34 cellular contexts compared by ENCODE assay signal in the genomic region with DNA sequence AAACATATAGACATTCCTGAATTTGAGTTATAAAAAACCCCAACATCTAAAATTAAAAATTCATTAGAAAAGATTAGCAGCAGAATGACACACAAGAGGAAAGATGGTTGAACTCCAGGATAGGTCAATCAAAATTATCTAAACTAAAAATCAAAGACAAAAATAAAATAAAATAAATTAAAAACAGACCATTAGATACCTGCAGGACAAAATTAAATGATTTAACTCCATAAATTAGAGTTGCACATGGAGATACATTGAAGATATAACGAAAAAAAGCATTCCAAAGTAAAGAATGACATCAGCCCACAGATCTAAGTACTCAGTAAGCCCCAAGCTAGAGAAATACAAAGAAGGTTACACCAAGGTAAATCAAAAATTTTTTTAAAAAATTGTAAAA.
"Had no signal": no experiment of that assay in that cellular context is flagged by ENCODE, and none has a peak within 500 bp of the region (broad histone marks: within the 10 kb centered on the region; RNA-seq: fewer than 3 reads in every experiment).

No MANE protein-coding gene starts in this region.

- H3K9ac ChIP-seq: KMS-11 had no signal

- H3K4me3 ChIP-seq: MG63 had no signal

- H3K27ac ChIP-seq: KMS-11 had no signal

- H3K36me3 ChIP-seq: MG63 had no signal

- H3K4me2 ChIP-seq: KMS-11 had no signal

- H3K27me3 ChIP-seq: MG63 had no signal

- H3K9me3 ChIP-seq: MG63 had no signal

- DNase-seq: Karpas-422, Kasumi-1, MG63, MM.1S, MV-4-11, NCI-H1048, NCI-H1092, NCI-H1092 treated with DMSO at 0.1 percent for 48 hours, NCI-H1105, NCI-H1105 treated with DMSO at 0.1 percent for 48 hours, NCI-H1417, NCI-H1417 treated with DMSO at 0.1 percent for 48 hours, NCI-H1436, NCI-H1436 treated with DMSO at 0.1 percent for 48 hours, NCI-H146, NCI-H1694, NCI-H1694 treated with DMSO at 0.1 percent for 48 hours, NCI-H187, NCI-H187 treated with DMSO at 0.1 percent for 48 hours, NCI-H1930, NCI-H2029, NCI-H2029 treated with DMSO at 0.1 percent for 48 hours, NCI-H2081, NCI-H2081 treated with DMSO at 0.1 percent for 48 hours, NCI-H2107, NCI-H2171, NCI-H2171 treated with DMSO at 0.1 percent for 48 hours, NCI-H2227 treated with DMSO at 0.1 percent for 48 hours, NCI-H226, NCI-H345, NCI-H446, NCI-H446 treated with DMSO at 0.1 percent for 48 hours, NCI-H510A had no signal
